ENCODE assay signal across 15 cellular contexts in genomic region chr16:2991566-2992261, GRCh38. TPM values are rescaled to one million over a fixed set of nuclear protein-coding genes. Genes with fewer than 3 reads are reported as not detected.
DNase-seq lines count a peak whose midpoint lies in the region; ATAC-seq and TF ChIP-seq lines count a peak whose summit lies in the region.
"Had no signal": no experiment of that assay in that cellular context is flagged by ENCODE, and none has a peak within 500 bp of the region (broad histone marks: within the 10 kb centered on the region; RNA-seq: fewer than 3 reads in every experiment).

No MANE protein-coding gene starts in this region.

- no peak overlapping the region for H3K9ac ChIP-seq in PC-3 (ENCODE audit: low read length)
- H3K9ac ChIP-seq: BLaER1 treated with 17β-estradiol and CSF1 and Interleukin-3, amounts not matched to agents 10 nM and 100 nM had no signal

- H2AFZ ChIP-seq in PC-3 (ENCODE audit: low read length), result no peak overlapping the region

- no peak overlapping the region for H3K4me2 ChIP-seq in PC-3 (ENCODE audit: low read length)
- H3K4me2 ChIP-seq: BLaER1 treated with 17β-estradiol and CSF1 and Interleukin-3, amounts not matched to agents 10 nM and 100 nM had no signal

- POLR2A ChIA-PET in PC-3 (lab: Charles Lee; ENCODE audit: unreplicated experiment) (no interaction called here), WTC11 (lab: Charles Lee) (interaction anchor here (0.6 to 1.4 kb wide), 4 partner anchors 10 to 40 kb away, joined by 3 to 5 read pairs (median 3); no protein-coding TSS in a partner anchor)

- H3K4me3 ChIP-seq in PC-3 (ENCODE audit: low read length), result no peak overlapping the region
- no peak overlapping the region for H3K4me3 ChIP-seq in mucosa of descending colon
- H3K4me3 ChIP-seq: BLaER1 treated with 17β-estradiol and CSF1 and Interleukin-3, amounts not matched to agents 10 nM and 100 nM had no signal

- TF ChIP-seq CTCF in C4-2B (conservative IDR thresholded peaks at IDR 0.05), result no peak
- no peak for TF ChIP-seq CTCF in PC-3 (conservative IDR thresholded peaks at IDR 0.05; ENCODE audit: low read depth, low read length)
- no peak for TF ChIP-seq CTCF in WTC11 (IDR thresholded peaks at IDR 0.05)
- no peak for TF ChIP-seq CTCF in mucosa of descending colon (IDR thresholded peaks at IDR 0.05)

- no peaks in the 10 kb centered on the region for H3K36me3 Mint-ChIP-seq in WTC11
- H3K36me3 Mint-ChIP-seq in stimulated activated effector memory CD8-positive, alpha-beta T cell treated with anti-CD3 and anti-CD28 coated beads, Interleukin-12 subunit alpha, Interleukin-12 subunit beta, amount 100 ng/mL, for 72 hours, result no peaks in the 10 kb centered on the region
- H3K36me3 Mint-ChIP-seq: CD4-positive, alpha-beta memory T cell; IgD-negative memory B cell had no signal

- no peaks in the 10 kb centered on the region for H3K27me3 ChIP-seq in PC-3 (ENCODE audit: low read length)

- H3K27ac ChIP-seq in C4-2B (peak overlapping the region; percentile 35; the same call in 1 of the 2 replicates), PC-3 (ENCODE audit: low read length) (peak overlapping the region; percentile 48; the same call in 1 of the 2 replicates)
- H3K27ac ChIP-seq: BLaER1 treated with 17β-estradiol and CSF1 and Interleukin-3, amounts not matched to agents 10 nM and 100 nM had no signal

- no peaks in the 10 kb centered on the region for H3K27me3 Mint-ChIP-seq in WTC11 (ENCODE audit: low read depth)
- H3K27me3 Mint-ChIP-seq: IgD-negative memory B cell had no signal

- H3K4me1 Mint-ChIP-seq in WTC11, result peaks cover 21% of the 10 kb centered on the region
- H3K4me1 Mint-ChIP-seq in stimulated activated effector memory CD8-positive, alpha-beta T cell treated with anti-CD3 and anti-CD28 coated beads, Interleukin-12 subunit alpha, Interleukin-12 subunit beta, amount 100 ng/mL, for 72 hours, result peaks cover 1% of the 10 kb centered on the region
- H3K4me1 Mint-ChIP-seq: CD4-positive, alpha-beta memory T cell; IgD-negative memory B cell had no signal

- no peaks in the 10 kb centered on the region for H3K9me2 ChIP-seq in PC-3 (replicated peaks; ENCODE audit: low read length)

- CTCF ChIA-PET in PC-3 (lab: Charles Lee) (interaction anchor here (0.5 kb wide), 1 partner anchor 11 kb away, joined by 8 read pairs; no protein-coding TSS in a partner anchor), WTC11 (lab: Charles Lee) (interaction anchor here (0.6 to 3.1 kb wide), 8 partner anchors 9 to 40 kb away, joined by 3 to 13 read pairs (median 9); partner anchors contain the start of gene KREMEN2)

- H3K36me3 ChIP-seq in PC-3 (ENCODE audit: low read depth, low read length), result no peaks in the 10 kb centered on the region
- no peaks in the 10 kb centered on the region for H3K36me3 ChIP-seq in mucosa of descending colon (ENCODE audit: low read depth)
- H3K36me3 ChIP-seq: BLaER1 treated with 17β-estradiol and CSF1 and Interleukin-3, amounts not matched to agents 10 nM and 100 nM had no signal

- H3K9me3 ChIP-seq in PC-3 (ENCODE audit: low read length), result no peaks in the 10 kb centered on the region
- H3K9me3 ChIP-seq in mucosa of descending colon, result no peaks in the 10 kb centered on the region
- H3K9me3 ChIP-seq: BLaER1 treated with 17β-estradiol and CSF1 and Interleukin-3, amounts not matched to agents 10 nM and 100 nM had no signal

- ATAC-seq in PC-3 (no peak), WTC11 (no peak), mucosa of descending colon (peak; percentile 61), HG03175 (IDR thresholded peaks at IDR 0.05; ENCODE audit: unreplicated experiment) (no peak)
- no peak for ATAC-seq in stimulated activated effector memory CD8-positive, alpha-beta T cell treated with anti-CD3 and anti-CD28 coated beads, Interleukin-12 subunit alpha, Interleukin-12 subunit beta, amount 100 ng/mL, for 72 hours

- intact Hi-C loops in PC-3 (cut with micrococcal nuclease), result no loop called here
- intact Hi-C loops in mucosa of descending colon (cut with DNase I, micrococcal nuclease), result no loop called here

- H3K9me3 Mint-ChIP-seq in WTC11, result no peaks in the 10 kb centered on the region
- H3K9me3 Mint-ChIP-seq in stimulated activated effector memory CD8-positive, alpha-beta T cell treated with anti-CD3 and anti-CD28 coated beads, Interleukin-12 subunit alpha, Interleukin-12 subunit beta, amount 100 ng/mL, for 72 hours, result no peaks in the 10 kb centered on the region
- H3K9me3 Mint-ChIP-seq: CD4-positive, alpha-beta memory T cell; IgD-negative memory B cell had no signal

- no peak overlapping the region for H3K4me3 Mint-ChIP-seq in WTC11
- no peak overlapping the region for H3K4me3 Mint-ChIP-seq in stimulated activated effector memory CD8-positive, alpha-beta T cell treated with anti-CD3 and anti-CD28 coated beads, Interleukin-12 subunit alpha, Interleukin-12 subunit beta, amount 100 ng/mL, for 72 hours
- H3K4me3 Mint-ChIP-seq: CD4-positive, alpha-beta memory T cell; IgD-negative memory B cell had no signal

- no peaks in the 10 kb centered on the region for H4K20me1 ChIP-seq in PC-3 (ENCODE audit: low read length)

- peak overlapping the region; percentile 76 for H3K27ac Mint-ChIP-seq in WTC11
- H3K27ac Mint-ChIP-seq in stimulated activated effector memory CD8-positive, alpha-beta T cell treated with anti-CD3 and anti-CD28 coated beads, Interleukin-12 subunit alpha, Interleukin-12 subunit beta, amount 100 ng/mL, for 72 hours, result no peak overlapping the region
- H3K27ac Mint-ChIP-seq: CD4-positive, alpha-beta memory T cell; IgD-negative memory B cell had no signal

- no peak for DNase-seq in PC-3
- no peak for DNase-seq in WTC11 (ENCODE audit: low spot score)
- DNase-seq in mucosa of descending colon, result no peak
- no peak for DNase-seq in stimulated activated effector memory CD8-positive, alpha-beta T cell treated with anti-CD3 and anti-CD28 coated beads, Interleukin-12 subunit alpha, Interleukin-12 subunit beta, amount 100 ng/mL, for 72 hours (ENCODE audit: low spot score in 2 of 2)
- DNase-seq in C1 segment of cervical spinal cord (lab: John Stamatoyannopoulos, UW), result no peak
- DNase-seq in HCEC 1CT, result no peak
- DNase-seq: ACHN, DMS79 had no signal

- TSS peak; percentile 15 for BruUV-seq in PC-3 (replicated peaks; lab: Mats Ljungman, UMichigan)

- H3K79me2 ChIP-seq in PC-3 (ENCODE audit: low read length), result no peaks in the 10 kb centered on the region

- H3K4me1 ChIP-seq in PC-3 (ENCODE audit: insufficient read depth, low read length) (peaks cover 19% of the 10 kb centered on the region), mucosa of descending colon (ENCODE audit: low read depth) (no peaks in the 10 kb centered on the region)

- H3F3A ChIP-seq in PC-3 (ENCODE audit: low read length, unreplicated experiment), result no peaks in the 10 kb centered on the region

TF ChIP-seq in WTC11, 78 proteins besides CTCF, POLR2A, EP300 and RAD21 (continues in another document):
- no peak for TF ChIP-seq FOXJ3 (CRISPR knock-in tag; IDR thresholded peaks at IDR 0.05; ENCODE audit: borderline replicate concordance)
- no peak for TF ChIP-seq RORB (CRISPR knock-in tag; IDR thresholded peaks at IDR 0.05)
- TF ChIP-seq ZNF263 (CRISPR knock-in tag; IDR thresholded peaks at IDR 0.05; ENCODE audit: low read depth), result no peak
- TF ChIP-seq AFF4 (CRISPR knock-in tag; IDR thresholded peaks at IDR 0.05; ENCODE audit: borderline replicate concordance), result no peak
- no peak for TF ChIP-seq NFATC4 (CRISPR knock-in tag; IDR thresholded peaks at IDR 0.05)
- TF ChIP-seq ATF1 (CRISPR knock-in tag; IDR thresholded peaks at IDR 0.05), result no peak
- no peak for TF ChIP-seq FOXP1 (CRISPR knock-in tag; IDR thresholded peaks at IDR 0.05; ENCODE audit: borderline replicate concordance)

RNA-seq across cellular contexts. Expression of gene PKMYT1, which starts 11.5 kb away (rescaled TPM):
- total RNA-seq in PC-3 (2014; rRNA removed) (51.9 and 109 TPM in 2 replicates), WTC11 (2021) (102 to 120 TPM (median 113 TPM) in 3 replicates), mucosa of descending colon (10 to 100 TPM in 1 of 3 donors, 1 to 10 TPM in 2; 3.1 to 20.0 (median 6.9) TPM)

RNA-seq across cellular contexts. Expression of gene CLDN9, which starts 21.0 kb away (rescaled TPM):
- total RNA-seq in PC-3 (2014; rRNA removed), result 0.33 and 1.2 TPM in 2 replicates
- 0.87 to 1.1 TPM (median 0.92 TPM) in 3 replicates for total RNA-seq in WTC11 (2021)
- under 1 TPM; 0.14 to 0.61 (median 0.47) TPM for total RNA-seq in mucosa of descending colon
- total RNA-seq: CD4-positive, alpha-beta memory T cell; G401; H4 had no signal

RNA-seq across cellular contexts. Expression of gene PAQR4, which starts 22.6 kb away (rescaled TPM):
- total RNA-seq in PC-3 (2014; rRNA removed) (37.9 and 45.0 TPM in 2 replicates), WTC11 (2021) (21.1 to 32.4 TPM (median 21.5 TPM) in 3 replicates), mucosa of descending colon (10 to 100 TPM in 1 of 3 donors, 1 to 10 TPM in 2; 4.2 to 16.1 (median 8.0) TPM)

RNA-seq across cellular contexts. Expression of gene CLDN6, which starts 26.3 kb away (rescaled TPM):
- total RNA-seq in PC-3 (2014; rRNA removed) (not detected in 2 replicates), WTC11 (2021) (746 to 778 TPM (median 775 TPM) in 3 replicates), mucosa of descending colon (not detected)
- total RNA-seq: CD4-positive, alpha-beta memory T cell had no signal

RNA-seq across cellular contexts. Expression of gene KREMEN2, which starts 27.6 kb away (rescaled TPM):
- 3.6 and 7.1 TPM in 2 replicates for total RNA-seq in PC-3 (2014; rRNA removed)
- total RNA-seq in WTC11 (2021), result 7.5 to 8.6 TPM (median 8.5 TPM) in 3 replicates
- total RNA-seq in mucosa of descending colon, result 1 to 10 TPM in 2 of 3 donors, under 1 TPM in 1; 0.22 to 1.7 (median 1.3) TPM
- total RNA-seq: CD4-positive, alpha-beta memory T cell had no signal
